In genomic region chr12:93970892-93971688, GRCh38 we compare ENCODE assay signal across 16 cellular contexts.
"Had no signal": no experiment of that assay in that cellular context is flagged by ENCODE, and none has a peak within 500 bp of the region (broad histone marks: within the 10 kb centered on the region; RNA-seq: fewer than 3 reads in every experiment).

No MANE protein-coding gene starts in this region.

- H3K4me2 ChIP-seq: hepatocyte had no signal

- H3K4me3 ChIP-seq: ascending aorta, cardiac muscle cell, hepatocyte, tibial artery had no signal

- FAIRE-seq: kidney had no signal

- H3K27ac ChIP-seq: cardiac muscle cell, hepatocyte, neutrophil, parathyroid adenoma had no signal

- H3K9me3 ChIP-seq: ascending aorta, neutrophil, tibial artery had no signal

- H3K27me3 ChIP-seq: ascending aorta, cardiac muscle cell, hepatocyte, neutrophil, tibial artery had no signal

- H2AFZ ChIP-seq: hepatocyte, parathyroid adenoma had no signal

- H3K79me2 ChIP-seq: hepatocyte, parathyroid adenoma had no signal

- DNase-seq: activated B cell treated with CpG ODN at 0.5 μM for 24 hours; activated CD4-positive, alpha-beta T cell treated with anti-CD3 and anti-CD28 coated beads, Interleukin-2, amount 10 ng/mL, durations not matched to agents 24 days and 14 days; activated CD8-positive, alpha-beta memory T cell treated with anti-CD3 and anti-CD28 coated beads, Interleukin-2, amount 50 U/mL, for 48 hours; activated naive CD8-positive, alpha-beta T cell treated with anti-CD3 and anti-CD28 coated beads for 36 hours; kidney; left ventricle myocardium superior; mesenchymal stem cell; natural killer cell; retina; stimulated activated CD4-positive, alpha-beta T cell treated with anti-CD3 and anti-CD28 coated beads, Interleukin-2, amount 100 ng/mL, for 48 hours; tibial artery had no signal

- H3K9ac ChIP-seq: parathyroid adenoma had no signal

- H3K36me3 ChIP-seq: ascending aorta, cardiac muscle cell, neutrophil, tibial artery had no signal

- H3K4me1 ChIP-seq: parathyroid adenoma had no signal
